ENCODE assay signal across 24 cellular contexts in genomic region chr7:99433158-99433557, GRCh38.
"Had no signal": no experiment of that assay in that cellular context is flagged by ENCODE, and none has a peak within 500 bp of the region (broad histone marks: within the 10 kb centered on the region; RNA-seq: fewer than 3 reads in every experiment).

No MANE protein-coding gene starts in this region.

- H3K4me1 Mint-ChIP-seq: mesothelial cell of epicardium, natural killer cell had no signal

- H3K36me3 ChIP-seq: neural progenitor cell had no signal

- H3K4me3 Mint-ChIP-seq: memory B cell, mesothelial cell of epicardium, natural killer cell had no signal

- H3K36me3 Mint-ChIP-seq: natural killer cell had no signal

- H3K9me3 ChIP-seq: esophagus squamous epithelium, left ventricle myocardium inferior, lower lobe of right lung, sigmoid colon, stomach, thoracic aorta, transverse colon had no signal

- H3K4me2 ChIP-seq: neural progenitor cell had no signal

- H3K9me3 Mint-ChIP-seq: memory B cell, mesothelial cell of epicardium, natural killer cell, neural progenitor cell had no signal

- H3K79me2 ChIP-seq: parathyroid adenoma had no signal

- H3K9ac ChIP-seq: neural progenitor cell, parathyroid adenoma had no signal

- H3K27ac ChIP-seq: dorsolateral prefrontal cortex, left ventricle myocardium inferior, lower lobe of right lung, neural progenitor cell, parathyroid adenoma, sigmoid colon, skin epidermis, stomach, thoracic aorta, transverse colon had no signal

- H2AFZ ChIP-seq: neural progenitor cell, parathyroid adenoma had no signal

- H3K27me3 ChIP-seq: dorsolateral prefrontal cortex, esophagus squamous epithelium, neural progenitor cell, sigmoid colon, stomach, transverse colon had no signal

- H3K4me1 ChIP-seq: parathyroid adenoma had no signal

- H3K27me3 Mint-ChIP-seq: memory B cell had no signal

- H3K27ac Mint-ChIP-seq: memory B cell, mesothelial cell of epicardium, natural killer cell, neural progenitor cell had no signal

- DNase-seq: cortex of kidney; dorsolateral prefrontal cortex; effector CD8-positive, alpha-beta T cell; esophagus squamous epithelium; foreskin fibroblast; kidney; left cardiac atrium; left ventricle myocardium inferior; lower lobe of right lung; natural killer cell; occipital lobe; sigmoid colon; stimulated activated CD4-positive, alpha-beta T cell treated with anti-CD3 and anti-CD28 coated beads, Interleukin-2, amount 100 ng/mL, for 24 hours; stimulated activated CD4-positive, alpha-beta T cell treated with anti-CD3 and anti-CD28 coated beads, Interleukin-4, amount 100 ng/mL, for 4 hours; stimulated activated naive CD4-positive, alpha-beta T cell; stomach; substantia nigra; transverse colon had no signal

- ATAC-seq: left cardiac atrium, lower lobe of right lung, natural killer cell had no signal

- H3K4me3 ChIP-seq: dorsolateral prefrontal cortex, esophagus squamous epithelium, left ventricle myocardium inferior, lower lobe of right lung, neural progenitor cell, sigmoid colon, skin epidermis, stomach, thoracic aorta, transverse colon had no signal
